In the genomic region with DNA sequence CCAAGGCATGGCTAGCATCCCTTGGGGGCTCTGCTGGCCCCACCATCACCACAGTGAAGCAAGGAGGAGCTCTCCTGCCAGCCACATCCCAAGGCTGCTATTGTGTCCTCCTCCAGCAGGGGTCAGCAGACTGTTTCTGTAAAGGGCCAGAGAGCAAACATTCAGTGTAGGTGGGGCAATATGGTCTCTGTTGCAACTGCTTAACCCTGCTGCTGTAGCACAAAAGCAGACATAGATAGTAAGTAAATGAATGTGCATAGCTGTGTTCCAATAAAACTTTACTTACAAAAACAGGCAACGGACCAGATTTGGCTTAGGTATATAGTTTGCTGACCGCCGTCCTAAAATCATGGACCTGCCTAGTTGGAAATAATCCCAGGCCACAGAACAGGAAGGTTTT, we compare ENCODE assay signal across 8 cellular contexts. TPM values are rescaled to one million over a fixed set of nuclear protein-coding genes. Genes with fewer than 3 reads are reported as not detected.
A peak's percentile ranks its signal among the peaks of the same experiment; 100 is the strongest.
DNase-seq lines count a peak whose midpoint lies in the region; ATAC-seq and TF ChIP-seq lines count a peak whose summit lies in the region.

No MANE protein-coding gene starts in this region.

- TF ChIP-seq POLR2A in transverse colon (IDR thresholded peaks at IDR 0.05), result no peak

- no peaks in the 10 kb centered on the region for H3F3A ChIP-seq in Loucy (ENCODE audit: low read depth)

- peak; percentile 75 for ATAC-seq in GM19372 (IDR thresholded peaks at IDR 0.05; ENCODE audit: low read depth, unreplicated experiment)

- H3K4me1 ChIP-seq in Loucy (ENCODE audit: insufficient read depth, low read length, poor library complexity, severe bottlenecking) (no peaks in the 10 kb centered on the region), parathyroid adenoma (no peaks in the 10 kb centered on the region), transverse colon (peaks cover 0 to 7% (median 3%) of the 10 kb centered on the region in 4 donors)

- TF ChIP-seq EP300 in transverse colon (IDR thresholded peaks at IDR 0.05; ENCODE audit: low read depth), result no peak

- in situ Hi-C loops in transverse colon (cut with MboI; ENCODE audit: low pct_ligation_motif_present in 1 of 4, low pct_unique_long_range_greater_than_20kb in 1 of 4, low sequenced_read_pairs in 3 of 4), result loop anchor here (5.0 to 25.0 kb wide), 5 partner anchors 411 to 671 kb away; no protein-coding TSS in a partner anchor

- WGBS in transverse colon (ENCODE audit: low coverage in 1 of 2), 2 donors, result 66 to 81% methylated on average over 3 of the region's 3 CpGs

- no peaks in the 10 kb centered on the region for H3K79me2 ChIP-seq in Loucy (ENCODE audit: insufficient read depth, low read length)
- no peaks in the 10 kb centered on the region for H3K79me2 ChIP-seq in parathyroid adenoma

- no peak overlapping the region for H3K4me2 ChIP-seq in Loucy (ENCODE audit: low read depth, low read length, poor library complexity, severe bottlenecking)
- H3K4me2 ChIP-seq in parathyroid adenoma (ENCODE audit: low read length), result no peak overlapping the region

- intact Hi-C loops in transverse colon (cut with DNase I; ENCODE audit: low total_unique reads), result loop anchor here (5.0 kb wide), 1 partner anchor 413 kb away; no protein-coding TSS in a partner anchor

- H4K20me1 ChIP-seq in Loucy (ENCODE audit: insufficient read depth, low read length, poor library complexity, severe bottlenecking), result no peaks in the 10 kb centered on the region

- H3K4me3 ChIP-seq in Loucy (ENCODE audit: low read length, poor library complexity, severe bottlenecking) (no peak overlapping the region), parathyroid adenoma (ENCODE audit: low read depth, low read length) (no peak overlapping the region), transverse colon (no peak overlapping the region)

- H3K36me3 ChIP-seq in Loucy (ENCODE audit: insufficient read depth, low read length) (no peaks in the 10 kb centered on the region), parathyroid adenoma (ENCODE audit: control insufficient read depth, insufficient read depth, low read length) (no peaks in the 10 kb centered on the region), transverse colon (no peaks in the 10 kb centered on the region)

- H3K27ac ChIP-seq in C4-2B (peak overlapping the region; percentile 41), parathyroid adenoma (no peak overlapping the region), transverse colon (no peak overlapping the region)

- no peaks in the 10 kb centered on the region for H3K9me3 ChIP-seq in Loucy (ENCODE audit: insufficient read depth, low read depth, low read length)
- H3K9me3 ChIP-seq in parathyroid adenoma (ENCODE audit: control insufficient read depth, low read length), result no peaks in the 10 kb centered on the region
- no peaks in the 10 kb centered on the region for H3K9me3 ChIP-seq in transverse colon

- H3K9me2 ChIP-seq in Loucy (replicated peaks; ENCODE audit: low read depth, low read length), result no peaks in the 10 kb centered on the region

- no peak overlapping the region for H3K9ac ChIP-seq in Loucy (ENCODE audit: low read depth, low read length, poor library complexity, severe bottlenecking)
- no peak overlapping the region for H3K9ac ChIP-seq in parathyroid adenoma

- DNase-seq in RPMI7951 (ENCODE audit: low read depth) (peak; percentile 64), activated T-helper 1 cell treated with Interleukin-2 at 50 U/mL for 16 hours (ENCODE audit: low read depth) (peak; percentile 42), foreskin melanocyte (peak; percentile 64), transverse colon (peak; percentile 83)

- H3K27me3 ChIP-seq in Loucy (ENCODE audit: insufficient read depth, low read length, poor library complexity, severe bottlenecking), result peaks cover 36% of the 10 kb centered on the region
- H3K27me3 ChIP-seq in parathyroid adenoma (ENCODE audit: control insufficient read depth, insufficient read depth, low read length), result no peaks in the 10 kb centered on the region
- H3K27me3 ChIP-seq in transverse colon, result peaks cover 20% of the 10 kb centered on the region

- H2AFZ ChIP-seq in Loucy (ENCODE audit: low read length), result no peak overlapping the region
- peak overlapping the region; percentile 54 for H2AFZ ChIP-seq in parathyroid adenoma

- TF ChIP-seq CTCF in C4-2B (conservative IDR thresholded peaks at IDR 0.05) (peak; percentile 88), Loucy (conservative IDR thresholded peaks at IDR 0.05; ENCODE audit: low read length) (peak; percentile 93), parathyroid adenoma (IDR thresholded peaks at IDR 0.05) (peak; percentile 88), transverse colon (IDR thresholded peaks at IDR 0.05) (peak; percentile 73 to 87 (median 81))

RNA-seq across cellular contexts. Expression of gene ZBTB7C, which starts 36.4 kb away (rescaled TPM):
- total RNA-seq in RPMI7951 (2014; rRNA removed; shearing (Covaris generic)), result 0.10 and 0.12 TPM in 2 replicates
- 10 to 100 TPM; 38.4 to 81.2 (median 47.5) TPM for total RNA-seq in transverse colon

Comparison
In these comparisons a context has a peak if more than half of its experiments do, and no peak if none do; other contexts are left out.
1. RNA of gene ZBTB7C, which starts 36.4 kb away (total RNA-seq): 38.4 to 81.2 TPM in transverse colon; 0.10 to 0.12 TPM in RPMI7951; every median in the first group is over 10 times any median in the second.
2. Peak in every context shown above with its lines, with median percentiles within 50 percentile points of each other: CTCF ChIP-seq and DNase-seq.